Comparison of ENCODE assay signal across 1 cellular context in genomic region chr2:46428911-46429436, GRCh38.
TF ChIP-seq lines count a peak whose summit lies in the region.

No MANE protein-coding gene starts in this region.

TF ChIP-seq in K562, 482 proteins besides CTCF, POLR2A, EP300 and RAD21 (continued from another document and continues in another):
- TF ChIP-seq ZNF512 (tag; IDR thresholded peaks at IDR 0.05), result no peak
- no peak for TF ChIP-seq YBX1 (IDR thresholded peaks at IDR 0.05)
- no peak for TF ChIP-seq ZNF143 (CRISPR knock-in tag; IDR thresholded peaks at IDR 0.05)
- no peak for TF ChIP-seq ZNF586 (CRISPR knock-in tag; conservative IDR thresholded peaks at IDR 0.05)
- no peak for TF ChIP-seq BRD4 (IDR thresholded peaks at IDR 0.05)
- no peak for TF ChIP-seq TRIM28 (IDR thresholded peaks at IDR 0.05)
- peak in 1 of 3 experiments; percentile 58; a peak in 1 of 6 replicates for TF ChIP-seq ZBTB11 (CRISPR knock-in tag; IDR thresholded peaks at IDR 0.05)
- 0 out of 2 replicates have a peak, but pooled peaks have one; percentile 31 for TF ChIP-seq ZNF830 (CRISPR knock-in tag; IDR thresholded peaks at IDR 0.05)
- TF ChIP-seq KDM4B (IDR thresholded peaks at IDR 0.05; ENCODE audit: borderline replicate concordance in 2 of 2, low read depth in 1 of 2), result no peak
- TF ChIP-seq, protein P1, sequence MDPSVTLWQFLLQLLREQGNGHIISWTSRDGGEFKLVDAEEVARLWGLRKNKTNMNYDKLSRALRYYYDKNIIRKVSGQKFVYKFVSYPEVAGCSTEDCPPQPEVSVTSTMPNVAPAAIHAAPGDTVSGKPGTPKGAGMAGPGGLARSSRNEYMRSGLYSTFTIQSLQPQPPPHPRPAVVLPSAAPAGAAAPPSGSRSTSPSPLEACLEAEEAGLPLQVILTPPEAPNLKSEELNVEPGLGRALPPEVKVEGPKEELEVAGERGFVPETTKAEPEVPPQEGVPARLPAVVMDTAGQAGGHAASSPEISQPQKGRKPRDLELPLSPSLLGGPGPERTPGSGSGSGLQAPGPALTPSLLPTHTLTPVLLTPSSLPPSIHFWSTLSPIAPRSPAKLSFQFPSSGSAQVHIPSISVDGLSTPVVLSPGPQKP (CRISPR knock-in tag; IDR thresholded peaks at IDR 0.05), result no peak
- peak; percentile 57; the same call in 1 of the 2 replicates for TF ChIP-seq NBN (IDR thresholded peaks at IDR 0.05; ENCODE audit: low read depth)
- TF ChIP-seq BCL6 (CRISPR knock-in tag; IDR thresholded peaks at IDR 0.05), result no peak
- TF ChIP-seq GATAD2A (IDR thresholded peaks at IDR 0.05), result no peak
- peak; percentile 5; the same call in 1 of the 2 replicates for TF ChIP-seq SIN3B (IDR thresholded peaks at IDR 0.05; ENCODE audit: low read depth)
- TF ChIP-seq, protein P2, sequence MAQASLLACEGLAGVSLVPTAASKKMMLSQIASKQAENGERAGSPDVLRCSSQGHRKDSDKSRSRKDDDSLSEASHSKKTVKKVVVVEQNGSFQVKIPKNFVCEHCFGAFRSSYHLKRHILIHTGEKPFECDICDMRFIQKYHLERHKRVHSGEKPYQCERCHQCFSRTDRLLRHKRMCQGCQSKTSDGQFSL (CRISPR knock-in tag; IDR thresholded peaks at IDR 0.05), result no peak
- TF ChIP-seq, protein P2 (tag; IDR thresholded peaks at IDR 0.05), result no peak
- TF ChIP-seq, protein P3, sequence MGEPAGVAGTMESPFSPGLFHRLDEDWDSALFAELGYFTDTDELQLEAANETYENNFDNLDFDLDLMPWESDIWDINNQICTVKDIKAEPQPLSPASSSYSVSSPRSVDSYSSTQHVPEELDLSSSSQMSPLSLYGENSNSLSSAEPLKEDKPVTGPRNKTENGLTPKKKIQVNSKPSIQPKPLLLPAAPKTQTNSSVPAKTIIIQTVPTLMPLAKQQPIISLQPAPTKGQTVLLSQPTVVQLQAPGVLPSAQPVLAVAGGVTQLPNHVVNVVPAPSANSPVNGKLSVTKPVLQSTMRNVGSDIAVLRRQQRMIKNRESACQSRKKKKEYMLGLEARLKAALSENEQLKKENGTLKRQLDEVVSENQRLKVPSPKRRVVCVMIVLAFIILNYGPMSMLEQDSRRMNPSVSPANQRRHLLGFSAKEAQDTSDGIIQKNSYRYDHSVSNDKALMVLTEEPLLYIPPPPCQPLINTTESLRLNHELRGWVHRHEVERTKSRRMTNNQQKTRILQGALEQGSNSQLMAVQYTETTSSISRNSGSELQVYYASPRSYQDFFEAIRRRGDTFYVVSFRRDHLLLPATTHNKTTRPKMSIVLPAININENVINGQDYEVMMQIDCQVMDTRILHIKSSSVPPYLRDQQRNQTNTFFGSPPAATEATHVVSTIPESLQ (CRISPR knock-in tag; IDR thresholded peaks at IDR 0.05), result no peak
- no peak for TF ChIP-seq NR3C1 (CRISPR knock-in tag; IDR thresholded peaks at IDR 0.05)
- TF ChIP-seq E2F1 (CRISPR knock-in tag; IDR thresholded peaks at IDR 0.05), result no peak
- peak; percentile 60 for TF ChIP-seq HCFC1 (IDR thresholded peaks at IDR 0.05; ENCODE audit: low read depth, low read length)
- no peak for TF ChIP-seq SNIP1 (IDR thresholded peaks at IDR 0.05; ENCODE audit: low read depth)
- TF ChIP-seq ZNF24 (IDR thresholded peaks at IDR 0.05), result no peak
- peak; percentile 28; the same call in 1 of the 2 replicates for TF ChIP-seq NCOA1 (IDR thresholded peaks at IDR 0.05; ENCODE audit: low read depth)
- no peak for TF ChIP-seq KAT7 (CRISPR knock-in tag; IDR thresholded peaks at IDR 0.05; ENCODE audit: borderline replicate concordance)
- TF ChIP-seq, protein P4, sequence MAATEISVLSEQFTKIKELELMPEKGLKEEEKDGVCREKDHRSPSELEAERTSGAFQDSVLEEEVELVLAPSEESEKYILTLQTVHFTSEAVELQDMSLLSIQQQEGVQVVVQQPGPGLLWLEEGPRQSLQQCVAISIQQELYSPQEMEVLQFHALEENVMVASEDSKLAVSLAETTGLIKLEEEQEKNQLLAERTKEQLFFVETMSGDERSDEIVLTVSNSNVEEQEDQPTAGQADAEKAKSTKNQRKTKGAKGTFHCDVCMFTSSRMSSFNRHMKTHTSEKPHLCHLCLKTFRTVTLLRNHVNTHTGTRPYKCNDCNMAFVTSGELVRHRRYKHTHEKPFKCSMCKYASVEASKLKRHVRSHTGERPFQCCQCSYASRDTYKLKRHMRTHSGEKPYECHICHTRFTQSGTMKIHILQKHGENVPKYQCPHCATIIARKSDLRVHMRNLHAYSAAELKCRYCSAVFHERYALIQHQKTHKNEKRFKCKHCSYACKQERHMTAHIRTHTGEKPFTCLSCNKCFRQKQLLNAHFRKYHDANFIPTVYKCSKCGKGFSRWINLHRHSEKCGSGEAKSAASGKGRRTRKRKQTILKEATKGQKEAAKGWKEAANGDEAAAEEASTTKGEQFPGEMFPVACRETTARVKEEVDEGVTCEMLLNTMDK (IDR thresholded peaks at IDR 0.05; ENCODE audit: borderline replicate concordance, insufficient read depth, low read depth, low read length, poor library complexity, severe bottlenecking), result peak; percentile 36
- TF ChIP-seq ZNF79 (CRISPR knock-in tag; IDR thresholded peaks at IDR 0.05; ENCODE audit: low read depth), result no peak
- TF ChIP-seq MEIS2 (IDR thresholded peaks at IDR 0.05; ENCODE audit: partially characterized antibody), result peak; percentile 86
- peak; percentile 54 for TF ChIP-seq ZFP36 (IDR thresholded peaks at IDR 0.05; ENCODE audit: low read depth, low read length, partially characterized antibody)
- TF ChIP-seq ZBTB12 (CRISPR knock-in tag; IDR thresholded peaks at IDR 0.05), result no peak
- no peak for TF ChIP-seq ZNF764 (CRISPR knock-in tag; IDR thresholded peaks at IDR 0.05; ENCODE audit: low read depth)
- no peak for TF ChIP-seq PHTF2 (CRISPR knock-in tag; IDR thresholded peaks at IDR 0.05)
- TF ChIP-seq ZNF436 (CRISPR knock-in tag; IDR thresholded peaks at IDR 0.05), result no peak
- TF ChIP-seq PRMT5 (CRISPR knock-in tag; IDR thresholded peaks at IDR 0.05), result no peak
- TF ChIP-seq ZBTB17 (CRISPR knock-in tag; IDR thresholded peaks at IDR 0.05), result no peak
- no peak for TF ChIP-seq RBM22 (IDR thresholded peaks at IDR 0.05; ENCODE audit: low read depth, low read length, poor library complexity, severe bottlenecking)
- TF ChIP-seq STAT5B (CRISPR knock-in tag; IDR thresholded peaks at IDR 0.05), result no peak
- no peak for TF ChIP-seq ZNF165 (CRISPR knock-in tag; IDR thresholded peaks at IDR 0.05; ENCODE audit: borderline replicate concordance)
- no peak for TF ChIP-seq MXD1 (CRISPR knock-in tag; IDR thresholded peaks at IDR 0.05; ENCODE audit: borderline replicate concordance, poor library complexity, severe bottlenecking)
- TF ChIP-seq MCM2 (IDR thresholded peaks at IDR 0.05; ENCODE audit: low read depth), result no peak
- TF ChIP-seq ERF (CRISPR knock-in tag; IDR thresholded peaks at IDR 0.05), result peak; percentile 25; the same call in 1 of the 2 replicates
- TF ChIP-seq CC2D1A (IDR thresholded peaks at IDR 0.05), result no peak
- TF ChIP-seq NEUROD1 (IDR thresholded peaks at IDR 0.05; ENCODE audit: borderline replicate concordance, low read depth, low read length, partially characterized antibody), result peak; percentile 25
- TF ChIP-seq SOX6 (IDR thresholded peaks at IDR 0.05), result peak; percentile 46; the same call in 1 of the 2 replicates
- TF ChIP-seq STAT5A (IDR thresholded peaks at IDR 0.05; ENCODE audit: borderline replicate concordance, low read length), result no peak
- TF ChIP-seq BCOR (IDR thresholded peaks at IDR 0.05), result no peak; the same call in 1 of the 2 replicates
- TF ChIP-seq ZNF57 (CRISPR knock-in tag; IDR thresholded peaks at IDR 0.05), result no peak
- TF ChIP-seq CBX3 (IDR thresholded peaks at IDR 0.05; ENCODE audit: borderline replicate concordance in 1 of 2, low read length in 2 of 2), result peak in 1 of 2 experiments; percentile 67; a peak in 1 of 3 replicates
- TF ChIP-seq MCM7 (IDR thresholded peaks at IDR 0.05), result no peak
- TF ChIP-seq ZNF717 (CRISPR knock-in tag; IDR thresholded peaks at IDR 0.05), result no peak
- TF ChIP-seq SMARCA5 (IDR thresholded peaks at IDR 0.05), result no peak
- TF ChIP-seq HDAC6 (IDR thresholded peaks at IDR 0.05; ENCODE audit: low read depth, low read length), result no peak
- peak in 1 of 2 experiments; percentile 51; a peak in 1 of 4 replicates for TF ChIP-seq RCOR1 (IDR thresholded peaks at IDR 0.05; ENCODE audit: borderline replicate concordance in 1 of 2, low read depth in 2 of 2, low read length in 2 of 2)
- TF ChIP-seq CLOCK (CRISPR knock-in tag; IDR thresholded peaks at IDR 0.05; ENCODE audit: borderline replicate concordance), result no peak
- no peak for TF ChIP-seq ZNF696 (CRISPR knock-in tag; conservative IDR thresholded peaks at IDR 0.05)
- TF ChIP-seq MEF2A (IDR thresholded peaks at IDR 0.05; ENCODE audit: control insufficient read depth, low read depth, low read length), result no peak
- TF ChIP-seq BDP1 (IDR thresholded peaks at IDR 0.05; ENCODE audit: insufficient read depth, insufficient read length), result no peak
- TF ChIP-seq ZKSCAN8 (CRISPR knock-in tag; IDR thresholded peaks at IDR 0.05), result no peak
